ENCODE assay signal across 8 cellular contexts in genomic region chr15:45457215-45457614, GRCh38.
DNase-seq lines count a peak whose midpoint lies in the region; ATAC-seq and TF ChIP-seq lines count a peak whose summit lies in the region.

No MANE protein-coding gene starts in this region.

- H3K36me3 ChIP-seq in OCI-LY7 (ENCODE audit: insufficient read depth, low read length) (no peaks in the 10 kb centered on the region), sigmoid colon (no peaks in the 10 kb centered on the region)

- WGBS in sigmoid colon, 2 donors, result 12 to 29% methylated on average over 5 of the region's 5 CpGs

- intact Hi-C loops in OCI-LY7 (cut with micrococcal nuclease; ENCODE audit: unreplicated experiment), result loop anchor here (1.0 to 5.0 kb wide), 5 partner anchors 27 to 330 kb away; partner anchors contain the start of genes DUOX1, DUOXA1 and SLC30A4
- intact Hi-C loops in sigmoid colon (cut with DNase I), result loop anchor here (5.0 kb wide), 1 partner anchor 290 kb away; no protein-coding TSS in a partner anchor

- TF ChIP-seq POLR2A in sigmoid colon (IDR thresholded peaks at IDR 0.05) (no peak), GM18505 (IDR thresholded peaks at IDR 0.05; ENCODE audit: borderline replicate concordance, extremely low read depth, insufficient read depth, insufficient read length) (no peak)

- no peaks in the 10 kb centered on the region for H3K79me2 ChIP-seq in OCI-LY7 (ENCODE audit: insufficient read depth, low read depth, low read length)

- ATAC-seq in GM18505 (IDR thresholded peaks at IDR 0.05; ENCODE audit: unreplicated experiment), result no peak

- peak overlapping the region; percentile 81 for H3K4me2 ChIP-seq in OCI-LY7 (ENCODE audit: low read length)

- no peaks in the 10 kb centered on the region for H3K9me3 ChIP-seq in OCI-LY7 (ENCODE audit: low read length)
- no peaks in the 10 kb centered on the region for H3K9me3 ChIP-seq in sigmoid colon

- H3K27me3 ChIP-seq in sigmoid colon, result no peaks in the 10 kb centered on the region

- H3K27ac ChIP-seq in OCI-LY7 (ENCODE audit: low read depth, low read length, poor library complexity, severe bottlenecking) (peak overlapping the region; percentile 63), sigmoid colon (peak overlapping the region; percentile 52 to 82 (median 79))

- CTCF ChIA-PET in OCI-LY7 (lab: Charles Lee; ENCODE audit: unreplicated experiment), result interaction anchor here (1.7 kb wide), 1 partner anchor 157 kb away, joined by 6 read pairs; no protein-coding TSS in a partner anchor

- H3K4me3 ChIP-seq in OCI-LY7 (ENCODE audit: low read depth, low read length, poor library complexity, severe bottlenecking) (no peak overlapping the region), choroid plexus epithelial cell (ENCODE audit: low read depth, low read length) (no peak overlapping the region), sigmoid colon (no peak overlapping the region)

- H4K20me1 ChIP-seq in OCI-LY7 (ENCODE audit: insufficient read depth, low read length), result no peaks in the 10 kb centered on the region

- BruUV-seq in OCI-LY7 (replicated peaks; lab: Mats Ljungman, UMichigan), result no TSS peak

- TF ChIP-seq CTCF in OCI-LY7 (conservative IDR thresholded peaks at IDR 0.05; ENCODE audit: low read length), result no peak
- TF ChIP-seq CTCF in choroid plexus epithelial cell (conservative IDR thresholded peaks at IDR 0.05; ENCODE audit: low read depth, low read length), result no peak
- TF ChIP-seq CTCF in sigmoid colon (IDR thresholded peaks at IDR 0.05), result no peak

- H2AFZ ChIP-seq in OCI-LY7 (ENCODE audit: low read length), result peak overlapping the region; percentile 97

- no peak for TF ChIP-seq EP300 in sigmoid colon (IDR thresholded peaks at IDR 0.05)

- DNase-seq in DMS53 (lab: John Stamatoyannopoulos, UW) (peak; percentile 49), DMS53 treated with DMSO at 0.1 percent for 48 hours (lab: John Stamatoyannopoulos, UW; ENCODE audit: unreplicated experiment) (no peak), OCI-LY7 (ENCODE audit: low spot score) (no peak), choroid plexus epithelial cell (ENCODE audit: low read depth) (peak; percentile 9), sigmoid colon (no peak), NCI-H187 (lab: John Stamatoyannopoulos, UW) (no peak)
- DNase-seq in stimulated activated CD4-positive, alpha-beta T cell treated with anti-CD3 and anti-CD28 coated beads, Interleukin-1b, Interleukin-23, amount 100 ng/mL, for 48 hours, result no peak

- no peaks in the 10 kb centered on the region for H3K9me2 ChIP-seq in OCI-LY7 (ENCODE audit: insufficient read depth, low read length)

- H3K4me1 ChIP-seq in OCI-LY7 (ENCODE audit: insufficient read depth, low read length, poor library complexity, severe bottlenecking) (peaks cover 29% of the 10 kb centered on the region), sigmoid colon (peaks cover 0 to 18% (median 14%) of the 10 kb centered on the region in 4 donors)

- POLR2A ChIA-PET in OCI-LY7 (lab: Charles Lee), result no interaction called here

Comparison
In these comparisons a context has a peak if more than half of its experiments do, and no peak if none do; other contexts are left out.
1. DNase-seq: peak in DMS53 (single experiment) and choroid plexus epithelial cell (single experiment); none in DMS53 treated with DMSO at 0.1 percent for 48 hours (single experiment), OCI-LY7 (single experiment), sigmoid colon (single experiment), stimulated activated CD4-positive, alpha-beta T cell treated with anti-CD3 and anti-CD28 coated beads, Interleukin-1b, Interleukin-23, amount 100 ng/mL, for 48 hours (single experiment) and NCI-H187 (0 of 2).